14 cellular contexts compared by ENCODE assay signal in the genomic region with DNA sequence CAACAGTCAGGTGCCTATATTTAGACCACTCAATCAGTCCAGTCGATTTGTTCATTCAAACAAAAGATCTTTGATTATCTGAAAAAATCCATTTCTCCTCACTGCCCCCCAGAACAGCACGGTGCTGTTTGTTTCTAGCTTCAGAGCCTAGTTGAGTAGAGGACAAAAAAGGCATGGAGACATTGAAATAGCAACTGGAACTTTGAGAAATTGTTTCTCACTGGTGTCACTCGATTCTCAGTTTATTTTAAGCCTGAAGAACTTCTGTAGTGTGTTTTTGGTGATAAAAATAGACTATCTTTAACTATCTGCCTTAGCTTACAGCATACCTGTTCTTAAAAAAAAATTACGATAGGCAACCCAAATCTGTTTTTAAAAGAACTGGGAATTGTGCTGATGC.
DNase-seq lines count a peak whose midpoint lies in the region; ATAC-seq, FAIRE-seq and TF ChIP-seq lines count a peak whose summit lies in the region.
"Had no signal": no experiment of that assay in that cellular context is flagged by ENCODE, and none has a peak within 500 bp of the region (broad histone marks: within the 10 kb centered on the region; RNA-seq: fewer than 3 reads in every experiment).

No MANE protein-coding gene starts in this region.

- no peak overlapping the region for H3K9ac ChIP-seq in GM12878 (ENCODE audit: control insufficient read depth, insufficient read depth, low read length)
- H3K9ac ChIP-seq in keratinocyte (ENCODE audit: control insufficient read depth, extremely low read depth, insufficient read depth, low read length), result peak overlapping the region; percentile 62

- no peak overlapping the region for H2AFZ ChIP-seq in GM12878 (ENCODE audit: control insufficient read depth, low read depth, low read length)
- H2AFZ ChIP-seq in keratinocyte (ENCODE audit: control insufficient read depth, low read length), result no peak overlapping the region

- BruUV-seq in GM12878 (replicated peaks; lab: Mats Ljungman, UMichigan), result no TSS peak

- no peaks in the 10 kb centered on the region for H3K9me1 ChIP-seq in keratinocyte (ENCODE audit: control insufficient read depth, extremely low read depth, insufficient read depth, low read length)

- H4K20me1 ChIP-seq in GM12878 (ENCODE audit: control insufficient read depth, insufficient read depth), result no peaks in the 10 kb centered on the region
- H4K20me1 ChIP-seq in keratinocyte (ENCODE audit: control insufficient read depth, extremely low read depth, insufficient read depth, low read length), result no peaks in the 10 kb centered on the region

- DNase-seq in activated T-cell treated with anti-CD3 and anti-CD28 coated beads, Interleukin-2, amount 50 U/mL, for 72 hours, result no peak
- DNase-seq in activated T-cell treated with anti-CD3 and anti-CD28 coated beads, Interleukin-2, amount 50 U/mL, for 48 hours, result no peak
- DNase-seq in GM12878 (ENCODE audit: low read depth, low spot score), result no peak
- no peak for DNase-seq in keratinocyte (ENCODE audit: low read depth, low spot score)
- DNase-seq in tibial artery, result no peak
- DNase-seq in NAMALWA (ENCODE audit: low spot score), result no peak
- DNase-seq in NOMO-1 (lab: John Stamatoyannopoulos, UW; ENCODE audit: unreplicated experiment in 2 of 2), result no peak
- DNase-seq: activated CD8-positive, alpha-beta memory T cell treated with anti-CD3 and anti-CD28 coated beads for 24 hours; cortex of kidney; NCI-H1105; NCI-H345 had no signal

- H3K9me3 ChIP-seq in GM12878 (replicated peaks; ENCODE audit: control insufficient read depth, insufficient read depth, low read length) (no peaks in the 10 kb centered on the region), keratinocyte (ENCODE audit: control insufficient read depth, low read depth, low read length) (no peaks in the 10 kb centered on the region), tibial artery (no peaks in the 10 kb centered on the region)

- no peak overlapping the region for H3K4me3 Mint-ChIP-seq in activated T-cell treated with anti-CD3 and anti-CD28 coated beads, Interleukin-2, amount 50 U/mL, for 72 hours

- TF ChIP-seq RAD21 in GM12878 (IDR thresholded peaks at IDR 0.05; ENCODE audit: insufficient read depth, low read depth, low read length), result no peak

- H3K27ac Mint-ChIP-seq in activated T-cell treated with anti-CD3 and anti-CD28 coated beads, Interleukin-2, amount 50 U/mL, for 72 hours, result peak overlapping the region; percentile 80

- intact Hi-C loops in GM12878 (cut with micrococcal nuclease; ENCODE audit: unreplicated experiment) (no loop called here), tibial artery (cut with DNase I; ENCODE audit: low total_unique reads) (no loop called here)

- H3K79me2 ChIP-seq in GM12878 (ENCODE audit: control insufficient read depth, insufficient read depth, low read length) (peaks cover 29% of the 10 kb centered on the region), keratinocyte (ENCODE audit: control insufficient read depth, insufficient read depth, low read length) (peaks cover 64% of the 10 kb centered on the region)

- H3K4me2 ChIP-seq in GM12878 (ENCODE audit: control insufficient read depth, insufficient read depth) (peak overlapping the region; percentile 17), keratinocyte (ENCODE audit: control insufficient read depth, extremely low read depth, insufficient read depth, low read depth, low read length) (peak overlapping the region; percentile 82)
- H3K4me2 ChIP-seq: smooth muscle cell had no signal

- CTCF ChIA-PET in GM12878 (lab: Yijun Ruan, JAX), result interaction anchor here (1.0 to 1.6 kb wide), 3 partner anchors 14 to 63 kb away, joined by 3 to 8 read pairs (median 3); no protein-coding TSS in a partner anchor

- RAD21 ChIA-PET in GM12878 (lab: Charles Lee; ENCODE audit: unreplicated experiment), result interaction anchor here (1.0 to 3.2 kb wide), 3 partner anchors 24 to 66 kb away, joined by 3 to 11 read pairs (median 3); a partner anchor contains a TSS

- H3K36me3 Mint-ChIP-seq in activated T-cell treated with anti-CD3 and anti-CD28 coated beads, Interleukin-2, amount 50 U/mL, for 72 hours (ENCODE audit: insufficient read depth in 2 of 2), result no peaks in the 10 kb centered on the region
- H3K36me3 Mint-ChIP-seq: activated naive CD4-positive, alpha-beta T cell treated with anti-CD3 and anti-CD28 coated beads, Interleukin-2, amount 50 U/mL, for 72 hours had no signal

- dilution Hi-C loops in keratinocyte (cut with MboI; ENCODE audit: extremely low pct_ligation_motif_present, low sequenced_read_pairs), result no loop called here

- no peak for TF ChIP-seq POLR2A in GM12878 (IDR thresholded peaks at IDR 0.05; ENCODE audit: low read depth, low read length)

- H3K4me1 ChIP-seq in GM12878 (ENCODE audit: control insufficient read depth, insufficient read depth, low read length) (peaks cover 28% of the 10 kb centered on the region), keratinocyte (ENCODE audit: control insufficient read depth, extremely low read depth, insufficient read depth, low read length) (peaks cover 76% of the 10 kb centered on the region), tibial artery (peaks cover 0 to 92% (median 79%) of the 10 kb centered on the region in 4 donors)

- H3K36me3 ChIP-seq in GM12878 (ENCODE audit: control insufficient read depth in 2 of 2, insufficient read depth in 2 of 2, low read length in 1 of 2), result no peaks in the 10 kb centered on the region; a peak in 1 of 4 replicates
- peaks cover 0 to 3% of the 10 kb centered on the region in 2 experiments for H3K36me3 ChIP-seq in keratinocyte (ENCODE audit: control insufficient read depth in 2 of 2, extremely low read depth in 1 of 2, insufficient read depth in 2 of 2, low read length in 2 of 2)
- peaks cover 0 to under 1% (median 0%) of the 10 kb centered on the region in 3 donors for H3K36me3 ChIP-seq in tibial artery

- H3K4me3 ChIP-seq in GM12878 (peak overlapping the region; percentile 13; the same call in 1 of the 2 replicates), keratinocyte (ENCODE audit: control insufficient read depth in 2 of 3, extremely low read depth in 1 of 3, insufficient read depth in 2 of 3, low read depth in 1 of 3, low read length in 3 of 3) (peak overlapping the region in 2 of 3 experiments; percentile 13 to 68), tibial artery (no peak overlapping the region)
- H3K4me3 ChIP-seq: smooth muscle cell had no signal

- TF ChIP-seq CTCF in GM12878 (IDR thresholded peaks at IDR 0.05 in 2 of 3, conservative IDR thresholded peaks at IDR 0.05 in 1 of 3; ENCODE audit: control insufficient read depth in 2 of 3, extremely low read depth in 1 of 3, insufficient read depth in 1 of 3, low read depth in 3 of 3, low read length in 3 of 3) (no peak), keratinocyte (optimal IDR thresholded peaks at IDR 0.05 in 1 of 3, IDR thresholded peaks at IDR 0.05 in 1 of 3, conservative IDR thresholded peaks at IDR 0.05 in 1 of 3; ENCODE audit: extremely low read depth in 1 of 3, insufficient read depth in 2 of 3, low read length in 3 of 3) (no peak), tibial artery (IDR thresholded peaks at IDR 0.05) (no peak)

- H3K27me3 ChIP-seq in GM12878 (replicated peaks in 1 of 2; ENCODE audit: control insufficient read depth in 2 of 2, insufficient read depth in 2 of 2, low read length in 1 of 2) (no peaks in the 10 kb centered on the region), keratinocyte (ENCODE audit: control insufficient read depth, extremely low read depth, insufficient read depth, low read length) (no peaks in the 10 kb centered on the region), tibial artery (no peaks in the 10 kb centered on the region)

- in situ Hi-C loops in GM12878 (cut with MboI), result no loop called here

- no peaks in the 10 kb centered on the region for H3K9me3 Mint-ChIP-seq in activated T-cell treated with anti-CD3 and anti-CD28 coated beads, Interleukin-2, amount 50 U/mL, for 72 hours
- H3K9me3 Mint-ChIP-seq: activated naive CD4-positive, alpha-beta T cell treated with anti-CD3 and anti-CD28 coated beads, Interleukin-2, amount 50 U/mL, for 72 hours had no signal

- no peak for TF ChIP-seq EP300 in GM12878 (IDR thresholded peaks at IDR 0.05; ENCODE audit: borderline replicate concordance in 1 of 2, control insufficient read depth in 1 of 2, low read depth in 2 of 2, low read length in 2 of 2)

- ATAC-seq in activated T-cell treated with anti-CD3 and anti-CD28 coated beads, Interleukin-2, amount 50 U/mL, for 72 hours (replicated peaks in 1 of 2), result no peak
- ATAC-seq in GM12878 (no peak), HG02884 (IDR thresholded peaks at IDR 0.05; ENCODE audit: unreplicated experiment) (no peak)
- ATAC-seq: activated naive CD4-positive, alpha-beta T cell treated with anti-CD3 and anti-CD28 coated beads, Interleukin-2, amount 50 U/mL, for 72 hours had no signal

- H3K4me1 Mint-ChIP-seq in activated T-cell treated with anti-CD3 and anti-CD28 coated beads, Interleukin-2, amount 50 U/mL, for 72 hours (ENCODE audit: low read depth), result peaks cover 31% of the 10 kb centered on the region

- SMC1A ChIA-PET in GM12878 (lab: Charles Lee; ENCODE audit: uncharacterized antibody, unreplicated experiment), result interaction anchor here (0.9 to 2.7 kb wide), 6 partner anchors 8 to 58 kb away, joined by 3 to 9 read pairs (median 4); no protein-coding TSS in a partner anchor

- H3K27me3 Mint-ChIP-seq in activated T-cell treated with anti-CD3 and anti-CD28 coated beads, Interleukin-2, amount 50 U/mL, for 72 hours (ENCODE audit: low read depth), result no peaks in the 10 kb centered on the region

- FAIRE-seq in GM12878 (lab: Jason Lieb, UNC), result no peak
- peak; percentile 13 for FAIRE-seq in keratinocyte (lab: Jason Lieb, UNC)

- WGBS in GM12878 (ENCODE audit: insufficient coverage, insufficient replicate concordance, low lambda C conversion rate, missing lambda C conversion rate), result 14% methylated on average over 4 of the region's 4 CpGs

- peak overlapping the region; percentile 26 for H3K27ac ChIP-seq in GM12878 (ENCODE audit: control insufficient read depth, insufficient read depth)
- peak overlapping the region; percentile 89 for H3K27ac ChIP-seq in keratinocyte (ENCODE audit: control insufficient read depth, insufficient read depth, low read length)
- H3K27ac ChIP-seq in tibial artery, result peak overlapping the region; percentile 43 to 54

- POLR2A ChIA-PET in GM12878 (lab: Charles Lee), result interaction anchor here (1.5 to 1.7 kb wide), 2 partner anchors 14 to 27 kb away, joined by 3 to 4 read pairs; no protein-coding TSS in a partner anchor

TF ChIP-seq in GM12878, 131 proteins besides CTCF, POLR2A, EP300 and RAD21:
- 0 out of 2 replicates have a peak, but pooled peaks have one; percentile 27 for TF ChIP-seq MEF2A (IDR thresholded peaks at IDR 0.05; ENCODE audit: insufficient read depth, low read depth, low read length)
- TF ChIP-seq RCOR1 (conservative IDR thresholded peaks at IDR 0.05; ENCODE audit: low read depth, low read length), result no peak
- no peak for TF ChIP-seq TCF12 (IDR thresholded peaks at IDR 0.05; ENCODE audit: low read depth, low read length)

Comparison
In these comparisons a context has a peak if more than half of its experiments do, and no peak if none do; other contexts are left out.
1. H3K27ac ChIP-seq: peak in every context shown above with its lines; median percentile 89 in keratinocyte; 48 in tibial artery; 26 in GM12878.
2. H3K4me3 ChIP-seq: peak in GM12878 (single experiment) and keratinocyte (2 of 3); none in tibial artery (0 of 2).